In the genomic region with DNA sequence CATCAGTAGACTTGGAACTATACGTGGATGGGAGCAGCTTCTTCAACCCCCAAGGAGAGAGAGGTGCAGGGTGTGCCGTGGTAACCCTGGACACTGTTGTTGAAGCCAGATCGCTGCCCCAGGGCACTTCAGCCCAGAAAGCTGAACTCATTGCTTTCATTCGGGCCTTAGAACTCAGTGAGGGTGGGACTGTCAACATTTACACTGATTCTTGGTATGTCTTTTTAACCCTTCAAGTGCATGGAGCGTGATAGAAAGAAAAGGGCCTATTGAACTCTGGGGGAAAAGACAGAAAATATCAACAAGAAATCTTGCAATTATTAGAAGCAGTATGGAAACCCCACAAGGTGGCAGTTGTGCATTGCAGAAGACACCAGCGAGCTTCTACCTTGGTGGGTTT, we compare ENCODE assay signal across 1 cellular context.
TF ChIP-seq lines count a peak whose summit lies in the region.

No MANE protein-coding gene starts in this region.

TF ChIP-seq in HepG2, 621 proteins besides CTCF, POLR2A, EP300 and RAD21:
- TF ChIP-seq SP5 (CRISPR knock-in tag; IDR thresholded peaks at IDR 0.05; ENCODE audit: borderline replicate concordance, low read depth): peak; percentile 36; the same call in 1 of the 2 replicates
- TF ChIP-seq ZNF652 (CRISPR knock-in tag; IDR thresholded peaks at IDR 0.05; ENCODE audit: borderline replicate concordance, low read depth): peak; percentile 85
- peak; percentile 37 for TF ChIP-seq STAG1 (CRISPR knock-in tag; IDR thresholded peaks at IDR 0.05)
